In genomic region chr11:5600374-5600851, GRCh38 we compare ENCODE assay signal across 8 cellular contexts. TPM values are rescaled to one million over a fixed set of nuclear protein-coding genes. Genes with fewer than 3 reads are reported as not detected.
DNase-seq lines count a peak whose midpoint lies in the region; ATAC-seq and TF ChIP-seq lines count a peak whose summit lies in the region.

No MANE protein-coding gene starts in this region.

- CTCF ChIA-PET in OCI-LY7 (lab: Charles Lee; ENCODE audit: unreplicated experiment) = interaction anchor here (1.6 kb wide), 1 partner anchor 112 kb away, joined by 4 read pairs; no protein-coding TSS in a partner anchor

- H3K79me2 ChIP-seq in OCI-LY7 (ENCODE audit: insufficient read depth, low read depth, low read length) = no peaks in the 10 kb centered on the region

- no peak overlapping the region for H3K4me3 Mint-ChIP-seq in activated T-cell treated with anti-CD3 and anti-CD28 coated beads, Interleukin-2, amount 50 U/mL, for 72 hours
- no peak overlapping the region for H3K4me3 Mint-ChIP-seq in osteocyte (ENCODE audit: unreplicated experiment)

- H3K4me1 ChIP-seq in OCI-LY7 (ENCODE audit: insufficient read depth, low read length, poor library complexity, severe bottlenecking) = no peaks in the 10 kb centered on the region
- peaks cover 3% of the 10 kb centered on the region for H3K4me1 ChIP-seq in foreskin keratinocyte
- peaks cover 0 to 22% (median 10%) of the 10 kb centered on the region in 4 donors for H3K4me1 ChIP-seq in upper lobe of left lung

- intact Hi-C loops in OCI-LY7 (cut with micrococcal nuclease; ENCODE audit: unreplicated experiment) = loop anchor here (1.0 to 2.0 kb wide), 3 partner anchors 84 to 208 kb away; partner anchors contain the start of gene OR52N2

- H3K36me3 ChIP-seq in OCI-LY7 (ENCODE audit: insufficient read depth, low read length) (no peaks in the 10 kb centered on the region), upper lobe of left lung (no peaks in the 10 kb centered on the region)

- no peak overlapping the region for H2AFZ ChIP-seq in OCI-LY7 (ENCODE audit: low read length)

- POLR2A ChIA-PET in OCI-LY7 (lab: Charles Lee) = interaction anchor here (0.8 kb wide), 1 partner anchor 31 kb away, joined by 3 read pairs; no protein-coding TSS in a partner anchor

- H3K4me3 ChIP-seq in OCI-LY7 (ENCODE audit: low read depth, low read length, poor library complexity, severe bottlenecking) = no peak overlapping the region
- H3K4me3 ChIP-seq in upper lobe of left lung = no peak overlapping the region

- H4K20me1 ChIP-seq in OCI-LY7 (ENCODE audit: insufficient read depth, low read length) = no peaks in the 10 kb centered on the region

- H3K36me3 Mint-ChIP-seq in activated T-cell treated with anti-CD3 and anti-CD28 coated beads, Interleukin-2, amount 50 U/mL, for 72 hours (ENCODE audit: insufficient read depth in 2 of 2) = no peaks in the 10 kb centered on the region
- no peaks in the 10 kb centered on the region for H3K36me3 Mint-ChIP-seq in osteocyte (ENCODE audit: unreplicated experiment)

- H3K27ac Mint-ChIP-seq in activated T-cell treated with anti-CD3 and anti-CD28 coated beads, Interleukin-2, amount 50 U/mL, for 72 hours = no peak overlapping the region
- no peak overlapping the region for H3K27ac Mint-ChIP-seq in osteocyte (ENCODE audit: unreplicated experiment)

- WGBS in upper lobe of left lung, 2 donors = 20 to 25% methylated on average over 9 of the region's 9 CpGs

- peaks cover 18% of the 10 kb centered on the region for H3K27me3 Mint-ChIP-seq in activated T-cell treated with anti-CD3 and anti-CD28 coated beads, Interleukin-2, amount 50 U/mL, for 72 hours (ENCODE audit: low read depth)
- no peaks in the 10 kb centered on the region for H3K27me3 Mint-ChIP-seq in osteocyte (ENCODE audit: unreplicated experiment)

- no peaks in the 10 kb centered on the region for H3K9me3 Mint-ChIP-seq in activated T-cell treated with anti-CD3 and anti-CD28 coated beads, Interleukin-2, amount 50 U/mL, for 72 hours
- H3K9me3 Mint-ChIP-seq in osteocyte (ENCODE audit: unreplicated experiment) = no peaks in the 10 kb centered on the region

- H3K9me3 ChIP-seq in OCI-LY7 (ENCODE audit: low read length) (no peaks in the 10 kb centered on the region), upper lobe of left lung (no peaks in the 10 kb centered on the region)

- no peaks in the 10 kb centered on the region for H3K27me3 ChIP-seq in foreskin keratinocyte
- no peaks in the 10 kb centered on the region for H3K27me3 ChIP-seq in upper lobe of left lung

- H3K9me2 ChIP-seq in OCI-LY7 (ENCODE audit: insufficient read depth, low read length) = no peaks in the 10 kb centered on the region

- TF ChIP-seq CTCF in OCI-LY7 (conservative IDR thresholded peaks at IDR 0.05; ENCODE audit: low read length) (peak; percentile 91), foreskin keratinocyte (conservative IDR thresholded peaks at IDR 0.05) (peak; percentile 87), osteocyte (IDR thresholded peaks at IDR 0.05) (peak; percentile 82), upper lobe of left lung (IDR thresholded peaks at IDR 0.05) (peak; percentile 53 to 79 (median 60))

- no TSS peak for BruUV-seq in OCI-LY7 (replicated peaks; lab: Mats Ljungman, UMichigan)

- H3K4me2 ChIP-seq in OCI-LY7 (ENCODE audit: low read length) = no peak overlapping the region

- no peak overlapping the region for H3K27ac ChIP-seq in OCI-LY7 (ENCODE audit: low read depth, low read length, poor library complexity, severe bottlenecking)
- H3K27ac ChIP-seq in foreskin keratinocyte = no peak overlapping the region
- peak overlapping the region; percentile 24 to 47 (median 42) for H3K27ac ChIP-seq in upper lobe of left lung

- peak; percentile 62 for DNase-seq in CMK (ENCODE audit: low read depth)
- DNase-seq in GM19238 (ENCODE audit: insufficient read length, low spot score) = peak; percentile 26
- peak; percentile 82 for DNase-seq in OCI-LY7 (ENCODE audit: low spot score)
- peak; percentile 63 to 66 for DNase-seq in activated T-cell treated with anti-CD3 and anti-CD28 coated beads, Interleukin-2, amount 50 U/mL, for 72 hours
- no peak for DNase-seq in foreskin keratinocyte
- peak; percentile 84 for DNase-seq in osteocyte (ENCODE audit: extremely low spot score, unreplicated experiment)
- peak in 1 of 2 donors; percentile 82 for DNase-seq in upper lobe of left lung

- TF ChIP-seq EP300 in upper lobe of left lung (IDR thresholded peaks at IDR 0.05) = no peak

- ATAC-seq in HG03175 (IDR thresholded peaks at IDR 0.05; ENCODE audit: unreplicated experiment) (peak; percentile 82), foreskin keratinocyte (peak; percentile 83), upper lobe of left lung (ENCODE audit: low FRiP score in 2 of 2) (peak; percentile 84 to 89)
- peak; percentile 80 to 91 for ATAC-seq in activated T-cell treated with anti-CD3 and anti-CD28 coated beads, Interleukin-2, amount 50 U/mL, for 72 hours (replicated peaks in 1 of 2)

- peaks cover 12% of the 10 kb centered on the region for H3K4me1 Mint-ChIP-seq in activated T-cell treated with anti-CD3 and anti-CD28 coated beads, Interleukin-2, amount 50 U/mL, for 72 hours (ENCODE audit: low read depth)
- H3K4me1 Mint-ChIP-seq in osteocyte (ENCODE audit: unreplicated experiment) = peaks cover 31% of the 10 kb centered on the region

- no peak for TF ChIP-seq POLR2A in upper lobe of left lung (IDR thresholded peaks at IDR 0.05)

RNA-seq across cellular contexts. Expression of gene TRIM6, which starts 4.0 kb away (rescaled TPM):
- not detected in 2 replicates for total RNA-seq in OCI-LY7 (2014; rRNA removed; shearing (Covaris generic))
- not detected in 2 replicates for total RNA-seq in OCI-LY7 (2022)
- 1 to 10 TPM in 1 of 2 donors, not detected in 1; 1.6 TPM for total RNA-seq in activated T-cell treated with anti-CD3 and anti-CD28 coated beads, Interleukin-2, amount 50 U/mL, for 72 hours
- 3.6 and 4.6 TPM in 2 replicates for total RNA-seq in foreskin keratinocyte
- 2.0 and 2.8 TPM in 2 replicates for polyA plus RNA-seq in foreskin keratinocyte
- total RNA-seq in osteocyte = 1.9 TPM in 2 replicates
- 1 to 10 TPM; 1.0 to 8.8 (median 2.1) TPM for total RNA-seq in upper lobe of left lung

RNA-seq across cellular contexts. Expression of gene OR52B6, which starts 19.7 kb away (rescaled TPM):
- total RNA-seq in OCI-LY7 (2014; rRNA removed; shearing (Covaris generic)) = not detected in 2 replicates
- not detected in 2 replicates for total RNA-seq in OCI-LY7 (2022)
- not detected for total RNA-seq in activated T-cell treated with anti-CD3 and anti-CD28 coated beads, Interleukin-2, amount 50 U/mL, for 72 hours
- not detected in 2 replicates for total RNA-seq in foreskin keratinocyte
- polyA plus RNA-seq in foreskin keratinocyte = not detected in 2 replicates
- not detected in 2 replicates for total RNA-seq in osteocyte
- not detected for total RNA-seq in upper lobe of left lung

RNA-seq across cellular contexts. Expression of gene TRIM34, which starts 24.4 kb away (rescaled TPM):
- total RNA-seq in OCI-LY7 (2014; rRNA removed; shearing (Covaris generic)) = 8.4 and 12.0 TPM in 2 replicates
- 12.4 and 13.1 TPM in 2 replicates for total RNA-seq in OCI-LY7 (2022)
- 10 to 100 TPM in 1 of 2 donors, 1 to 10 TPM in 1; 9.0 to 10.7 TPM for total RNA-seq in activated T-cell treated with anti-CD3 and anti-CD28 coated beads, Interleukin-2, amount 50 U/mL, for 72 hours
- total RNA-seq in foreskin keratinocyte = 6.8 and 8.1 TPM in 2 replicates
- 4.2 and 6.1 TPM in 2 replicates for polyA plus RNA-seq in foreskin keratinocyte
- total RNA-seq in osteocyte = 4.6 and 5.6 TPM in 2 replicates
- 10 to 100 TPM in 2 of 6 donors, 1 to 10 TPM in 4; 5.8 to 15.0 (median 8.4) TPM for total RNA-seq in upper lobe of left lung

RNA-seq across cellular contexts. Expression of gene OR52H1, which starts 52.1 kb away (rescaled TPM):
- total RNA-seq in OCI-LY7 (2014; rRNA removed; shearing (Covaris generic)) = 0.60 TPM in 1 of 2 replicates, not detected in the other
- total RNA-seq in OCI-LY7 (2022) (not detected in 2 replicates), foreskin keratinocyte (not detected in 2 replicates), osteocyte (not detected in 2 replicates), upper lobe of left lung (under 1 TPM in 2 of 6 donors, not detected in 4; 0.24 to 0.55 TPM)
- total RNA-seq in activated T-cell treated with anti-CD3 and anti-CD28 coated beads, Interleukin-2, amount 50 U/mL, for 72 hours = not detected
- not detected in 2 replicates for polyA plus RNA-seq in foreskin keratinocyte

Comparison
In these comparisons a context has a peak if more than half of its experiments do, and no peak if none do; other contexts are left out.
1. DNase-seq: peak in CMK (single experiment), GM19238 (single experiment), OCI-LY7 (single experiment), activated T-cell treated with anti-CD3 and anti-CD28 coated beads, Interleukin-2, amount 50 U/mL, for 72 hours (2 of 2) and osteocyte (single experiment); none in foreskin keratinocyte (0 of 2).
2. H3K27ac ChIP-seq: peak in upper lobe of left lung (4 of 4); none in OCI-LY7 (single experiment) and foreskin keratinocyte (single experiment).
3. Peak in every context shown above with its lines, with median percentiles within 50 percentile points of each other: ATAC-seq and CTCF ChIP-seq.